Comparison of ENCODE assay signal across 8 cellular contexts in the genomic region with DNA sequence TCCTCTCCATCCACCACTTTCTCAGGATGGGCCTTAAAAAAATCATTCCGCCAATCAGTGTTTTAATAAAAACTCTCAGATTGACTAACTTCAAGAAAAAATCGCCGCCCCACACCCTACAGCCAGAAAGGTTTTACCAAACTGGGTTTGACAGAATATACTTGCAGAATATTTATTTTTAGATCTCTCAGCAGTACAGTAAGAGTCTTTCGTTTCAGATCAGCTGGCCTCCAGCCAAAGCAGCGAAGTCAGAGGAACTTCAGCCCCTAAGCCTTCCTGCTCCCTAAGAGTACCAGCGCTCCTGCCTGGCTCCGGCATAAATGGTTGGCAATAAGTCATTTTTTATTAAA. TPM values are rescaled to one million over a fixed set of nuclear protein-coding genes. Genes with fewer than 3 reads are reported as not detected.
DNase-seq lines count a peak whose midpoint lies in the region; ATAC-seq and TF ChIP-seq lines count a peak whose summit lies in the region.

No MANE protein-coding gene starts in this region.

- H3K4me1 Mint-ChIP-seq in stimulated activated effector memory CD8-positive, alpha-beta T cell treated with anti-CD3 and anti-CD28 coated beads, Interleukin-12 subunit alpha, Interleukin-12 subunit beta, amount 100 ng/mL, for 72 hours = peaks cover 34% of the 10 kb centered on the region
- H3K4me1 Mint-ChIP-seq in WTC11 = no peaks in the 10 kb centered on the region

- peaks cover 26% of the 10 kb centered on the region for H3K4me1 ChIP-seq in DOHH2 (ENCODE audit: control insufficient read depth, low read length)
- H3K4me1 ChIP-seq in adipocyte (ENCODE audit: control insufficient read depth, insufficient read depth, low read length) = peaks cover 39% of the 10 kb centered on the region
- no peaks in the 10 kb centered on the region for H3K4me1 ChIP-seq in BE2C

- H3K27ac ChIP-seq in DOHH2 (ENCODE audit: low read depth, low read length) = no peak overlapping the region

- H3K36me3 ChIP-seq in DOHH2 (ENCODE audit: control insufficient read depth, low read length) (peaks cover 31% of the 10 kb centered on the region), adipocyte (ENCODE audit: control insufficient read depth, insufficient read depth, low read length, severe bottlenecking) (peaks cover 44% of the 10 kb centered on the region), BE2C (peaks cover 10% of the 10 kb centered on the region; the same call in 1 of the 2 replicates)

- no peaks in the 10 kb centered on the region for H3K9me3 ChIP-seq in DOHH2 (ENCODE audit: control insufficient read depth, insufficient read depth, low read length)
- H3K9me3 ChIP-seq in adipocyte (ENCODE audit: control insufficient read depth, low read length) = no peaks in the 10 kb centered on the region
- no peaks in the 10 kb centered on the region for H3K9me3 ChIP-seq in BE2C

- no peaks in the 10 kb centered on the region for H3F3A ChIP-seq in DOHH2 (ENCODE audit: control insufficient read depth, insufficient read depth)

- H3K9ac ChIP-seq in adipocyte (ENCODE audit: low read length) = peak overlapping the region; percentile 71

- no peak for TF ChIP-seq CTCF in DOHH2 (IDR thresholded peaks at IDR 0.05; ENCODE audit: low read depth, low read length, poor library complexity, severe bottlenecking)
- TF ChIP-seq CTCF in BE2C (IDR thresholded peaks at IDR 0.05; ENCODE audit: low read depth, low read length) = no peak
- TF ChIP-seq CTCF in WTC11 (IDR thresholded peaks at IDR 0.05) = no peak

- peak overlapping the region; percentile 53 for H3K4me3 Mint-ChIP-seq in stimulated activated effector memory CD8-positive, alpha-beta T cell treated with anti-CD3 and anti-CD28 coated beads, Interleukin-12 subunit alpha, Interleukin-12 subunit beta, amount 100 ng/mL, for 72 hours
- no peak overlapping the region for H3K4me3 Mint-ChIP-seq in WTC11

- H3K27ac Mint-ChIP-seq in stimulated activated effector memory CD8-positive, alpha-beta T cell treated with anti-CD3 and anti-CD28 coated beads, Interleukin-12 subunit alpha, Interleukin-12 subunit beta, amount 100 ng/mL, for 72 hours = peak overlapping the region; percentile 72
- no peak overlapping the region for H3K27ac Mint-ChIP-seq in WTC11

- CTCF ChIA-PET in WTC11 (lab: Charles Lee) = no interaction called here

- no peaks in the 10 kb centered on the region for H3K9me3 Mint-ChIP-seq in stimulated activated effector memory CD8-positive, alpha-beta T cell treated with anti-CD3 and anti-CD28 coated beads, Interleukin-12 subunit alpha, Interleukin-12 subunit beta, amount 100 ng/mL, for 72 hours
- no peaks in the 10 kb centered on the region for H3K9me3 Mint-ChIP-seq in WTC11

- POLR2A ChIA-PET in WTC11 (lab: Charles Lee) = no interaction called here

- no peaks in the 10 kb centered on the region for H3K79me2 ChIP-seq in DOHH2 (ENCODE audit: control insufficient read depth, low read length)

- ATAC-seq in GM19468 (IDR thresholded peaks at IDR 0.05; ENCODE audit: extremely low read depth, unreplicated experiment) = peak; percentile 19
- ATAC-seq in HG03558 (IDR thresholded peaks at IDR 0.05; ENCODE audit: extremely low read depth, unreplicated experiment) = peak; percentile 30
- ATAC-seq in stimulated activated effector memory CD8-positive, alpha-beta T cell treated with anti-CD3 and anti-CD28 coated beads, Interleukin-12 subunit alpha, Interleukin-12 subunit beta, amount 100 ng/mL, for 72 hours = peak; percentile 27
- ATAC-seq in WTC11 = no peak

- H3K27me3 ChIP-seq in DOHH2 (ENCODE audit: control insufficient read depth, low read length) (no peaks in the 10 kb centered on the region), adipocyte (replicated peaks; ENCODE audit: control insufficient read depth, insufficient read depth, low read length) (no peaks in the 10 kb centered on the region), BE2C (no peaks in the 10 kb centered on the region)

- H3K27me3 Mint-ChIP-seq in WTC11 (ENCODE audit: low read depth) = no peaks in the 10 kb centered on the region; the same call in 1 of the 2 replicates

- peaks cover 52% of the 10 kb centered on the region for H3K36me3 Mint-ChIP-seq in stimulated activated effector memory CD8-positive, alpha-beta T cell treated with anti-CD3 and anti-CD28 coated beads, Interleukin-12 subunit alpha, Interleukin-12 subunit beta, amount 100 ng/mL, for 72 hours
- peaks cover 43% of the 10 kb centered on the region for H3K36me3 Mint-ChIP-seq in WTC11

- DNase-seq in adipocyte (ENCODE audit: low read depth) (peak; percentile 45), kidney tubule cell (ENCODE audit: low spot score) (peak; percentile 59), BE2C (no peak), WTC11 (ENCODE audit: low spot score) (no peak)
- DNase-seq in stimulated activated effector memory CD8-positive, alpha-beta T cell treated with anti-CD3 and anti-CD28 coated beads, Interleukin-12 subunit alpha, Interleukin-12 subunit beta, amount 100 ng/mL, for 72 hours (ENCODE audit: low spot score in 2 of 2) = peak; percentile 18 to 82

- peak overlapping the region; percentile 60; the same call in 1 of the 2 replicates for H3K4me2 ChIP-seq in DOHH2 (ENCODE audit: low read length)

- no peaks in the 10 kb centered on the region; the same call in 1 of the 2 replicates for H4K20me1 ChIP-seq in DOHH2 (ENCODE audit: control insufficient read depth, insufficient read depth, low read depth, low read length)

- H3K4me3 ChIP-seq in DOHH2 (ENCODE audit: low read length) (no peak overlapping the region), adipocyte (ENCODE audit: low read length) (peak overlapping the region; percentile 51), BE2C (ENCODE audit: low read depth, low read length) (no peak overlapping the region)

- no peaks in the 10 kb centered on the region for H3K9me2 ChIP-seq in DOHH2 (replicated peaks; ENCODE audit: control insufficient read depth, low read length)

TF ChIP-seq in WTC11, 78 proteins besides CTCF, POLR2A, EP300 and RAD21:
- TF ChIP-seq, protein P1, sequence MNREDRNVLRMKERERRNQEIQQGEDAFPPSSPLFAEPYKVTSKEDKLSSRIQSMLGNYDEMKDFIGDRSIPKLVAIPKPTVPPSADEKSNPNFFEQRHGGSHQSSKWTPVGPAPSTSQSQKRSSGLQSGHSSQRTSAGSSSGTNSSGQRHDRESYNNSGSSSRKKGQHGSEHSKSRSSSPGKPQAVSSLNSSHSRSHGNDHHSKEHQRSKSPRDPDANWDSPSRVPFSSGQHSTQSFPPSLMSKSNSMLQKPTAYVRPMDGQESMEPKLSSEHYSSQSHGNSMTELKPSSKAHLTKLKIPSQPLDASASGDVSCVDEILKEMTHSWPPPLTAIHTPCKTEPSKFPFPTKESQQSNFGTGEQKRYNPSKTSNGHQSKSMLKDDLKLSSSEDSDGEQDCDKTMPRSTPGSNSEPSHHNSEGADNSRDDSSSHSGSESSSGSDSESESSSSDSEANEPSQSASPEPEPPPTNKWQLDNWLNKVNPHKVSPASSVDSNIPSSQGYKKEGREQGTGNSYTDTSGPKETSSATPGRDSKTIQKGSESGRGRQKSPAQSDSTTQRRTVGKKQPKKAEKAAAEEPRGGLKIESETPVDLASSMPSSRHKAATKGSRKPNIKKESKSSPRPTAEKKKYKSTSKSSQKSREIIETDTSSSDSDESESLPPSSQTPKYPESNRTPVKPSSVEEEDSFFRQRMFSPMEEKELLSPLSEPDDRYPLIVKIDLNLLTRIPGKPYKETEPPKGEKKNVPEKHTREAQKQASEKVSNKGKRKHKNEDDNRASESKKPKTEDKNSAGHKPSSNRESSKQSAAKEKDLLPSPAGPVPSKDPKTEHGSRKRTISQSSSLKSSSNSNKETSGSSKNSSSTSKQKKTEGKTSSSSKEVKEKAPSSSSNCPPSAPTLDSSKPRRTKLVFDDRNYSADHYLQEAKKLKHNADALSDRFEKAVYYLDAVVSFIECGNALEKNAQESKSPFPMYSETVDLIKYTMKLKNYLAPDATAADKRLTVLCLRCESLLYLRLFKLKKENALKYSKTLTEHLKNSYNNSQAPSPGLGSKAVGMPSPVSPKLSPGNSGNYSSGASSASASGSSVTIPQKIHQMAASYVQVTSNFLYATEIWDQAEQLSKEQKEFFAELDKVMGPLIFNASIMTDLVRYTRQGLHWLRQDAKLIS (CRISPR knock-in tag; IDR thresholded peaks at IDR 0.05; ENCODE audit: borderline replicate concordance) = no peak
- no peak for TF ChIP-seq ELF4 (CRISPR knock-in tag; IDR thresholded peaks at IDR 0.05; ENCODE audit: low read depth)
- TF ChIP-seq, protein P2, sequence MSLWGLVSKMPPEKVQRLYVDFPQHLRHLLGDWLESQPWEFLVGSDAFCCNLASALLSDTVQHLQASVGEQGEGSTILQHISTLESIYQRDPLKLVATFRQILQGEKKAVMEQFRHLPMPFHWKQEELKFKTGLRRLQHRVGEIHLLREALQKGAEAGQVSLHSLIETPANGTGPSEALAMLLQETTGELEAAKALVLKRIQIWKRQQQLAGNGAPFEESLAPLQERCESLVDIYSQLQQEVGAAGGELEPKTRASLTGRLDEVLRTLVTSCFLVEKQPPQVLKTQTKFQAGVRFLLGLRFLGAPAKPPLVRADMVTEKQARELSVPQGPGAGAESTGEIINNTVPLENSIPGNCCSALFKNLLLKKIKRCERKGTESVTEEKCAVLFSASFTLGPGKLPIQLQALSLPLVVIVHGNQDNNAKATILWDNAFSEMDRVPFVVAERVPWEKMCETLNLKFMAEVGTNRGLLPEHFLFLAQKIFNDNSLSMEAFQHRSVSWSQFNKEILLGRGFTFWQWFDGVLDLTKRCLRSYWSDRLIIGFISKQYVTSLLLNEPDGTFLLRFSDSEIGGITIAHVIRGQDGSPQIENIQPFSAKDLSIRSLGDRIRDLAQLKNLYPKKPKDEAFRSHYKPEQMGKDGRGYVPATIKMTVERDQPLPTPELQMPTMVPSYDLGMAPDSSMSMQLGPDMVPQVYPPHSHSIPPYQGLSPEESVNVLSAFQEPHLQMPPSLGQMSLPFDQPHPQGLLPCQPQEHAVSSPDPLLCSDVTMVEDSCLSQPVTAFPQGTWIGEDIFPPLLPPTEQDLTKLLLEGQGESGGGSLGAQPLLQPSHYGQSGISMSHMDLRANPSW (CRISPR knock-in tag; conservative IDR thresholded peaks at IDR 0.05; ENCODE audit: low read depth) = no peak
- TF ChIP-seq, protein P3, sequence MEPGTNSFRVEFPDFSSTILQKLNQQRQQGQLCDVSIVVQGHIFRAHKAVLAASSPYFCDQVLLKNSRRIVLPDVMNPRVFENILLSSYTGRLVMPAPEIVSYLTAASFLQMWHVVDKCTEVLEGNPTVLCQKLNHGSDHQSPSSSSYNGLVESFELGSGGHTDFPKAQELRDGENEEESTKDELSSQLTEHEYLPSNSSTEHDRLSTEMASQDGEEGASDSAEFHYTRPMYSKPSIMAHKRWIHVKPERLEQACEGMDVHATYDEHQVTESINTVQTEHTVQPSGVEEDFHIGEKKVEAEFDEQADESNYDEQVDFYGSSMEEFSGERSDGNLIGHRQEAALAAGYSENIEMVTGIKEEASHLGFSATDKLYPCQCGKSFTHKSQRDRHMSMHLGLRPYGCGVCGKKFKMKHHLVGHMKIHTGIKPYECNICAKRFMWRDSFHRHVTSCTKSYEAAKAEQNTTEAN (CRISPR knock-in tag; IDR thresholded peaks at IDR 0.05) = no peak

RNA-seq across cellular contexts. Expression of a gene that starts 24.7 kb away (rescaled TPM):
- 30.4 TPM for polyA plus RNA-seq in BE2C (2012; ENCODE audit: insufficient read depth, insufficient read length, low read depth)
- total RNA-seq in WTC11 (2021) = 44.9 to 47.6 TPM (median 45.3 TPM) in 3 replicates

Comparison
In these comparisons a context has a peak if more than half of its experiments do, and no peak if none do; other contexts are left out.
1. DNase-seq: peak in adipocyte (single experiment), kidney tubule cell (single experiment) and stimulated activated effector memory CD8-positive, alpha-beta T cell treated with anti-CD3 and anti-CD28 coated beads, Interleukin-12 subunit alpha, Interleukin-12 subunit beta, amount 100 ng/mL, for 72 hours (2 of 2); none in BE2C (single experiment) and WTC11 (single experiment).